In the genomic region with DNA sequence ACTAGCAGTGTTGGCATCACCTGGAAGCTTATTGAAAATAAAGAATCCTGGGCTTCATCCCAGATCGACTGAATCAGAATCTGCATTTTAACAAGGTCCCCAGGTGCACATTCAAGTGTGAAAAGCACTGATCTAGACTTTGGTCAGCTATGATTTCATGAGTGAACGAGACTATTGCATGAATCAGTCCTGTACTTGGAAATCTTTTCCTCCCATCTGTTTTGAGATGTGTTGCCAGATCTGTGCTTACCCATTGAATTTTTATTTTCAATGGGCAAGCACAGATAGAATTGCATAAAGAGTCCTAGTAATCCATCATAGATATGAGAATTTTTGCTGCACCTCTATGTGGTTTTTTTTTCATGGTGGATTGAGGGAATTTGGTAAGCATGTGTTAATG, we compare ENCODE assay signal across 25 cellular contexts.
DNase-seq lines count a peak whose midpoint lies in the region; ATAC-seq, FAIRE-seq and TF ChIP-seq lines count a peak whose summit lies in the region.
"Had no signal": no experiment of that assay in that cellular context is flagged by ENCODE, and none has a peak within 500 bp of the region (broad histone marks: within the 10 kb centered on the region; RNA-seq: fewer than 3 reads in every experiment).

No MANE protein-coding gene starts in this region.

- no peak overlapping the region for H2AFZ ChIP-seq in astrocyte (ENCODE audit: low read depth, low read length)

- FAIRE-seq in astrocyte (lab: Jason Lieb, UNC) = no peak
- FAIRE-seq: GM12891 had no signal

- no peak overlapping the region for H3K27ac Mint-ChIP-seq in astrocyte (ENCODE audit: unreplicated experiment)
- no peak overlapping the region for H3K27ac Mint-ChIP-seq in CD4-positive, alpha-beta memory T cell
- H3K27ac Mint-ChIP-seq: B cell, CD14-positive monocyte had no signal

- H3K4me1 Mint-ChIP-seq in astrocyte (ENCODE audit: low read depth, unreplicated experiment) = no peaks in the 10 kb centered on the region
- peaks cover 0 to 1% (median 0%) of the 10 kb centered on the region in 4 donors for H3K4me1 Mint-ChIP-seq in CD4-positive, alpha-beta memory T cell
- H3K4me1 Mint-ChIP-seq: CD14-positive monocyte had no signal

- H3K4me2 ChIP-seq in astrocyte (ENCODE audit: low read length) = no peak overlapping the region
- H3K4me2 ChIP-seq: KMS-11 had no signal

- no peaks in the 10 kb centered on the region for H3K9me3 ChIP-seq in astrocyte (ENCODE audit: insufficient read depth, low read depth, low read length)
- no peaks in the 10 kb centered on the region for H3K9me3 ChIP-seq in WERI-Rb-1 (ENCODE audit: severe bottlenecking)
- no peaks in the 10 kb centered on the region for H3K9me3 ChIP-seq in CD4-positive, alpha-beta memory T cell (ENCODE audit: control insufficient read depth in 1 of 2, low read length in 2 of 2)
- H3K9me3 ChIP-seq: Peyer's patch, SJCRH30 had no signal

- H3K4me1 ChIP-seq in astrocyte (ENCODE audit: insufficient read depth, low read length) = no peaks in the 10 kb centered on the region
- H3K4me1 ChIP-seq in CD4-positive, alpha-beta memory T cell (ENCODE audit: insufficient read depth, low read length) = no peaks in the 10 kb centered on the region
- H3K4me1 ChIP-seq: Peyer's patch, SJCRH30 had no signal

- POLR2A ChIA-PET in CD4-positive, alpha-beta memory T cell (lab: Charles Lee; ENCODE audit: partially characterized antibody) = no interaction called here

- TF ChIP-seq CTCF in astrocyte (IDR thresholded peaks at IDR 0.05; ENCODE audit: insufficient read depth, low read depth, low read length) (no peak), fibroblast of mammary gland (conservative IDR thresholded peaks at IDR 0.05; ENCODE audit: control insufficient read depth, insufficient read depth, low read depth, low read length) (no peak), WERI-Rb-1 (IDR thresholded peaks at IDR 0.05; ENCODE audit: low read depth, low read length) (no peak)

- DNase-seq in left ventricle myocardium superior = no peak
- DNase-seq in cardiac septum (ENCODE audit: low spot score) = no peak
- peak; percentile 56 for DNase-seq in astrocyte (ENCODE audit: low read depth)
- peak; percentile 49 for DNase-seq in fibroblast of mammary gland (ENCODE audit: low read depth)
- DNase-seq in WERI-Rb-1 = no peak
- no peak for DNase-seq in NCI-H1417 (lab: John Stamatoyannopoulos, UW)
- no peak for DNase-seq in CD4-positive, alpha-beta memory T cell
- DNase-seq: ACHN, EL, GOT3, IMR-90, NCI-H1105, NCI-H2029 treated with DMSO at 0.1 percent for 48 hours, NCI-H2171 treated with DMSO at 0.1 percent for 48 hours, NCI-H524 treated with DMSO at 0.1 percent for 48 hours, NCI-H82, Peyer's patch, SJCRH30 had no signal

- peak; percentile 44 for ATAC-seq in left ventricle myocardium superior
- no peak for ATAC-seq in GM18517 (IDR thresholded peaks at IDR 0.05; ENCODE audit: unreplicated experiment)
- ATAC-seq: HCT116 had no signal

- no peaks in the 10 kb centered on the region for H3K27me3 ChIP-seq in astrocyte (ENCODE audit: insufficient read depth, low read length)
- no peaks in the 10 kb centered on the region for H3K27me3 ChIP-seq in WERI-Rb-1 (ENCODE audit: insufficient read depth, low read depth, severe bottlenecking)
- H3K27me3 ChIP-seq in CD4-positive, alpha-beta memory T cell (ENCODE audit: insufficient read depth, low read length) = no peaks in the 10 kb centered on the region
- H3K27me3 ChIP-seq: Peyer's patch, SJCRH30 had no signal

- no peaks in the 10 kb centered on the region for H4K20me1 ChIP-seq in astrocyte (ENCODE audit: insufficient read depth, low read length)

- no peak overlapping the region for H3K9ac ChIP-seq in astrocyte (ENCODE audit: low read length)
- H3K9ac ChIP-seq: KMS-11 had no signal

- H3K36me3 ChIP-seq in astrocyte (ENCODE audit: insufficient read depth, low read length) = no peaks in the 10 kb centered on the region
- peaks cover 35% of the 10 kb centered on the region for H3K36me3 ChIP-seq in WERI-Rb-1
- H3K36me3 ChIP-seq in CD4-positive, alpha-beta memory T cell (ENCODE audit: insufficient read depth, low read length) = peaks cover 6% of the 10 kb centered on the region
- H3K36me3 ChIP-seq: Peyer's patch had no signal

- CTCF ChIA-PET in CD4-positive, alpha-beta memory T cell (lab: Charles Lee; ENCODE audit: partially characterized antibody) = no interaction called here

- no peak overlapping the region for H3K4me3 ChIP-seq in astrocyte (ENCODE audit: insufficient read depth, low read depth, low read length)
- no peak overlapping the region for H3K4me3 ChIP-seq in fibroblast of mammary gland (ENCODE audit: control insufficient read depth, low read depth, low read length)
- no peak overlapping the region for H3K4me3 ChIP-seq in WERI-Rb-1 (ENCODE audit: low read depth, low read length)
- no peak overlapping the region for H3K4me3 ChIP-seq in CD4-positive, alpha-beta memory T cell (ENCODE audit: low read length in 2 of 2)
- H3K4me3 ChIP-seq: Peyer's patch, SJCRH30 had no signal

- H3K79me2 ChIP-seq in astrocyte (ENCODE audit: insufficient read depth, low read length) = no peaks in the 10 kb centered on the region

- no peaks in the 10 kb centered on the region for H3K9me3 Mint-ChIP-seq in astrocyte (ENCODE audit: unreplicated experiment)
- peaks cover 0 to 1% (median 0%) of the 10 kb centered on the region in 8 donors for H3K9me3 Mint-ChIP-seq in CD4-positive, alpha-beta memory T cell
- H3K9me3 Mint-ChIP-seq: CD14-positive monocyte had no signal

- H3K27me3 Mint-ChIP-seq in astrocyte (ENCODE audit: low read depth, unreplicated experiment) = no peaks in the 10 kb centered on the region
- H3K27me3 Mint-ChIP-seq in CD4-positive, alpha-beta memory T cell = no peaks in the 10 kb centered on the region
- H3K27me3 Mint-ChIP-seq: B cell had no signal

- no peak overlapping the region for H3K27ac ChIP-seq in astrocyte (ENCODE audit: low read depth, low read length)
- H3K27ac ChIP-seq in WERI-Rb-1 = no peak overlapping the region
- H3K27ac ChIP-seq in CD4-positive, alpha-beta memory T cell (ENCODE audit: low read depth, low read length) = no peak overlapping the region
- H3K27ac ChIP-seq: 22Rv1, KMS-11, Peyer's patch, SJCRH30 had no signal

- no peak overlapping the region for H3K4me3 Mint-ChIP-seq in astrocyte (ENCODE audit: unreplicated experiment)
- H3K4me3 Mint-ChIP-seq in CD4-positive, alpha-beta memory T cell = no peak overlapping the region
- H3K4me3 Mint-ChIP-seq: B cell, CD14-positive monocyte had no signal

- H3K36me3 Mint-ChIP-seq in astrocyte (ENCODE audit: low read depth, unreplicated experiment) = peaks cover 10% of the 10 kb centered on the region
- H3K36me3 Mint-ChIP-seq in CD4-positive, alpha-beta memory T cell = peaks cover 47 to 60% of the 10 kb centered on the region in 2 donors

- intact Hi-C loops in left ventricle myocardium superior (cut with micrococcal nuclease) (no loop called here), cardiac septum (cut with DNase I) (no loop called here)
- intact Hi-C loops in CD4-positive, alpha-beta memory T cell (cut with micrococcal nuclease) = no loop called here

Comparison
In these comparisons a context has a peak if more than half of its experiments do, and no peak if none do; other contexts are left out.
1. DNase-seq: peak in astrocyte (single experiment) and fibroblast of mammary gland (single experiment); none in left ventricle myocardium superior (single experiment), cardiac septum (single experiment), WERI-Rb-1 (single experiment), NCI-H1417 (0 of 3) and CD4-positive, alpha-beta memory T cell (0 of 5).